ENCODE assay signal across 7 cellular contexts in the genomic region with DNA sequence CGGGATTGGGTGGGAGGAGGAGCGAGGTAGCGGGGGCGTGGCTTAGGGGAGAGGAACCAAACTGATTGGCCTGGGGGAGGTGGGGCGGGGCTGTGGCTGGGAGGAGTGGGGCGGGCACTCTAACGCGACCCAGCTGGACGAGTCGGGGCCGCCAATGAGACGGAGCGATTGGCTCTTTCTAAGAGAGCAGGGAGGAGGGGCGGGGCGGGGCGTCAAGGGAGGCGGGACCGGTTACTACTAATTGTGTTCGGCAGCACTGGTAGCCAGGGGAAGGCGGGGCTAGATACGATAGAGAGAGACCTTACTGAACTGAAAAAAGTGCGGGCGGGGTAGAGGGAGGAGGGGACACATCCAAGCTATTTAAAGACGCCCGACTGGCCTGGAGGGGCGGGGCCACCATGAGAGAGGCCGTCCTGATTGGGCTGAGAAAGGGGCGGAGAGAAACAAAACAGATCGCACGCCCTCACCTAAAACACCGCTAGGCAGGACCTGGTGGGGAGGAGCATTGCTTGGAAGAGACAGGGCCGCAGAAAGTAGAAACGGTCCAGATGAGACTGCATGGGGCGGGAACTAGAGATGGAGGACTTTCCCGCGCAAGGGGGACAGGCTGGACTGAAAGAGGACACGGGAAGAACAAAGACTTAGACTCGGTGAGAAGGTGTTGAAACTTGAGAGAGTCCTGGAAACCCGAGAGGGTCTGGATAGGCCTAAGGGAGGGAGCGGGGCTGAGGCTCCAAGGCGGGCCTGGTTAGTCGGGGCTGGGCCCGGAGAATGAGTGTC. TPM values are rescaled to one million over a fixed set of nuclear protein-coding genes. Genes with fewer than 3 reads are reported as not detected.
DNase-seq lines count a peak whose midpoint lies in the region; ATAC-seq, FAIRE-seq and TF ChIP-seq lines count a peak whose summit lies in the region.

A gene (minus strand): TSS at position 232 of the 780 bp plus-strand sequence. CDS start 295 bp downstream, outside the sequence.

- H3K9ac ChIP-seq in colonic mucosa (ENCODE audit: low read depth in 2 of 2, low read length in 2 of 2) = peak within 1 kb of the TSS in 1 of 2 donors; percentile 35

- H3K36me3 ChIP-seq in colonic mucosa = no peaks in the 10 kb centered on the region

- no peak for TF ChIP-seq CTCF in colonic mucosa (IDR thresholded peaks at IDR 0.05)

- peak within 1 kb of the TSS; percentile 31 for H3K4me3 ChIP-seq in colonic mucosa

- no peaks in the 10 kb centered on the region for H3K9me3 ChIP-seq in colonic mucosa

- DNase-seq in GM18507 (ENCODE audit: extremely low spot score, insufficient read length, low read depth) = peak; percentile 95
- peak; percentile 99 for DNase-seq in NCI-H2196 treated with DMSO at 0.1 percent for 48 hours (lab: John Stamatoyannopoulos, UW; ENCODE audit: unreplicated experiment)
- peak; percentile 85 to 93 for DNase-seq in activated CD4-positive, alpha-beta T cell treated with anti-CD3 and anti-CD28 coated beads for 4 hours
- DNase-seq in colonic mucosa = peak; percentile 99
- DNase-seq in kidney glomerular epithelial cell (lab: John Stamatoyannopoulos, UW) = peak; percentile 98
- peak; percentile 86 to 95 for DNase-seq in stimulated activated CD4-positive, alpha-beta T cell treated with anti-CD3 and anti-CD28 coated beads, Interleukin-1b, Interleukin-23, amount 100 ng/mL, for 1 hour (ENCODE audit: low read depth in 2 of 2)

- H3K27ac ChIP-seq in colonic mucosa = no peak within 1 kb of the TSS

- intact Hi-C loops in colonic mucosa (cut with DNase I) = no loop called here

- ATAC-seq in HG02973 (IDR thresholded peaks at IDR 0.05; ENCODE audit: unreplicated experiment) = peak; percentile 42

- FAIRE-seq in GM18507 (lab: Jason Lieb, UNC) = peak; percentile 99

- peaks cover 32% of the 10 kb centered on the region for H3K27me3 ChIP-seq in colonic mucosa

- peaks cover 15% of the 10 kb centered on the region for H3K4me1 ChIP-seq in colonic mucosa

RNA-seq across cellular contexts. Expression of the gene that starts here (rescaled TPM):
- total RNA-seq in colonic mucosa = 1 to 10 TPM in 1 of 2 donors, under 1 TPM in 1; 0.61 to 1.0 TPM
